Comparison of ENCODE assay signal across 8 cellular contexts in genomic region chr2:39838589-39838988, GRCh38.
"Had no signal": no experiment of that assay in that cellular context is flagged by ENCODE, and none has a peak within 500 bp of the region (broad histone marks: within the 10 kb centered on the region; RNA-seq: fewer than 3 reads in every experiment).

No MANE protein-coding gene starts in this region.

- H3K27ac Mint-ChIP-seq: activated naive CD8-positive, alpha-beta T cell had no signal

- H3K27me3 ChIP-seq: pancreas, uterus had no signal

- H3K36me3 ChIP-seq: pancreas, uterus had no signal

- FAIRE-seq: pancreas had no signal

- DNase-seq: activated CD4-positive, alpha-beta T cell treated with anti-CD3 and anti-CD28 coated beads for 1 hour; activated gamma-delta T cell; amygdala; stimulated activated CD4-positive, alpha-beta T cell treated with anti-CD3 and anti-CD28 coated beads, Interleukin-4, amount 100 ng/mL, for 4 hours; T-helper 9 cell; uterus had no signal

- H3K4me3 Mint-ChIP-seq: activated naive CD8-positive, alpha-beta T cell had no signal

- H3K27ac ChIP-seq: pancreas, uterus had no signal

- H3K4me3 ChIP-seq: pancreas, uterus had no signal
